In genomic region chr1:145707183-145707867, GRCh38 we compare ENCODE assay signal across 16 cellular contexts. TPM values are rescaled to one million over a fixed set of nuclear protein-coding genes. Genes with fewer than 3 reads are reported as not detected.
DNase-seq lines count a peak whose midpoint lies in the region; ATAC-seq and TF ChIP-seq lines count a peak whose summit lies in the region.
"Had no signal": no experiment of that assay in that cellular context is flagged by ENCODE, and none has a peak within 500 bp of the region (broad histone marks: within the 10 kb centered on the region; RNA-seq: fewer than 3 reads in every experiment).

PDZK1 (minus strand) TSS chr1:145707368; CDS start chr1:145688021, 19,347 bp downstream.

- H3K36me3 ChIP-seq in H7 (replicated peaks; ENCODE audit: control insufficient read depth, insufficient read depth, low read length) (no peaks in the 10 kb centered on the region), Peyer's patch (no peaks in the 10 kb centered on the region), spleen (no peaks in the 10 kb centered on the region)
- H3K36me3 ChIP-seq: gastroesophageal sphincter had no signal

- intact Hi-C loops in spleen (cut with DNase I; ENCODE audit: low total_unique reads): no loop called here

- peak; percentile 58 for DNase-seq in H7
- DNase-seq in Peyer's patch: peak in 2 of 3 donors; percentile 54 to 57
- no peak for DNase-seq in epithelial cell of proximal tubule (ENCODE audit: low read depth)
- DNase-seq in neural crest cell (ENCODE audit: low read depth, low spot score): no peak
- no peak for DNase-seq in OCI-M2 (lab: John Stamatoyannopoulos, UW; ENCODE audit: unreplicated experiment)
- DNase-seq in NAMALWA (ENCODE audit: low spot score): no peak
- DNase-seq in spleen: no peak
- DNase-seq: activated CD4-positive, alpha-beta T cell treated with anti-CD3 and anti-CD28 coated beads, Interleukin-2, amount 50 U/mL, for 4 hours; NCI-H2171; nephron progenitor cell had no signal

- H3K4me1 ChIP-seq in Peyer's patch (peaks cover 0 to 7% (median 0%) of the 10 kb centered on the region in 4 donors), spleen (no peaks in the 10 kb centered on the region)

- TF ChIP-seq POLR2A in Peyer's patch (IDR thresholded peaks at IDR 0.05): peak; percentile 63 to 68
- no peak for TF ChIP-seq POLR2A in spleen (IDR thresholded peaks at IDR 0.05)

- peaks cover 6% of the 10 kb centered on the region for H3K4me1 Mint-ChIP-seq in neural crest cell

- no peaks in the 10 kb centered on the region for H3K27me3 ChIP-seq in H7 (ENCODE audit: control insufficient read depth, insufficient read depth, low read length)
- no peaks in the 10 kb centered on the region for H3K27me3 ChIP-seq in Peyer's patch
- no peaks in the 10 kb centered on the region for H3K27me3 ChIP-seq in spleen (replicated peaks in 1 of 7)
- H3K27me3 ChIP-seq: gastroesophageal sphincter had no signal

- peak within 1 kb of the TSS; percentile 9 for H3K27ac Mint-ChIP-seq in neural crest cell (ENCODE audit: unreplicated experiment)
- H3K27ac Mint-ChIP-seq: activated T-helper 2 cell treated with anti-CD3 and anti-CD28 coated beads, Interferon-gamma antibody, Interleukin-2, Interleukin-4, amounts not matched to agents 10 μg/mL and 5 μg/mL and 100 μg/mL, durations not matched to agents 14 hours and 24 hours and 36 hours; nephron progenitor cell had no signal

- 80 to 84% (median 82%) methylated on average over 6 to 9 of the region's 9 CpGs for WGBS in spleen, 5 donors

- no peaks in the 10 kb centered on the region for H3K36me3 Mint-ChIP-seq in neural crest cell (ENCODE audit: low read depth)

- peak within 1 kb of the TSS in 3 of 4 donors; percentile 63 to 84 (median 76) for H3K27ac ChIP-seq in Peyer's patch
- no peak within 1 kb of the TSS for H3K27ac ChIP-seq in spleen
- H3K27ac ChIP-seq: gastroesophageal sphincter, HL-60 had no signal

- no peak within 1 kb of the TSS for H3K4me3 Mint-ChIP-seq in neural crest cell
- H3K4me3 Mint-ChIP-seq: nephron progenitor cell had no signal

- H3K9me3 ChIP-seq in Peyer's patch (no peaks in the 10 kb centered on the region), spleen (no peaks in the 10 kb centered on the region)
- H3K9me3 ChIP-seq: gastroesophageal sphincter had no signal

- peak in 2 of 6 experiments; percentile 13 to 47 for TF ChIP-seq CTCF in Peyer's patch (IDR thresholded peaks at IDR 0.05)
- no peak for TF ChIP-seq CTCF in epithelial cell of proximal tubule (conservative IDR thresholded peaks at IDR 0.05; ENCODE audit: low read depth, low read length)
- TF ChIP-seq CTCF in neural crest cell (conservative IDR thresholded peaks at IDR 0.05): no peak
- TF ChIP-seq CTCF in spleen (IDR thresholded peaks at IDR 0.05 in 8 of 11, conservative IDR thresholded peaks at IDR 0.05 in 3 of 11): no peak

- H3K27me3 Mint-ChIP-seq in neural crest cell (ENCODE audit: low read depth): no peaks in the 10 kb centered on the region

- ATAC-seq in HG03565 (IDR thresholded peaks at IDR 0.05; ENCODE audit: unreplicated experiment): no peak
- ATAC-seq: gastroesophageal sphincter had no signal

- peak within 1 kb of the TSS; percentile 5; the same call in 1 of the 2 replicates for H3K4me3 ChIP-seq in H7 (ENCODE audit: insufficient read depth, low read depth, low read length)
- H3K4me3 ChIP-seq in Peyer's patch: peak within 1 kb of the TSS in 2 of 4 donors; percentile 50 to 52
- H3K4me3 ChIP-seq in epithelial cell of proximal tubule (ENCODE audit: low read depth, low read length): peak within 1 kb of the TSS; percentile 70
- H3K4me3 ChIP-seq in spleen: no peak within 1 kb of the TSS
- H3K4me3 ChIP-seq: gastroesophageal sphincter had no signal

- no peaks in the 10 kb centered on the region for H3K9me3 Mint-ChIP-seq in neural crest cell
- H3K9me3 Mint-ChIP-seq: activated T-helper 2 cell treated with anti-CD3 and anti-CD28 coated beads, Interferon-gamma antibody, Interleukin-2, Interleukin-4, amounts not matched to agents 10 μg/mL and 5 μg/mL and 100 μg/mL, durations not matched to agents 14 hours and 24 hours and 36 hours; nephron progenitor cell had no signal

RNA-seq across cellular contexts. Expression of gene PDZK1, which starts in this region (rescaled TPM):
- total RNA-seq in H7 (2014; rRNA removed; shearing (Covaris generic)): 1.3 and 4.1 TPM in 2 replicates
- total RNA-seq in Peyer's patch: 100 to 1,000 TPM in 3 of 4 donors, 10 to 100 TPM in 1; 25.6 to 251 (median 205) TPM
- total RNA-seq in epithelial cell of proximal tubule: 2.9 and 5.0 TPM in 2 replicates
- total RNA-seq in neural crest cell: 0.33 and 1.0 TPM in 2 replicates
- under 1 TPM in 3 of 7 donors, not detected in 4; 0.27 to 0.52 (median 0.41) TPM for total RNA-seq in spleen
- polyA plus RNA-seq in spleen: under 1 TPM; 0.26 to 0.63 (median 0.33) TPM
- total RNA-seq: activated T-helper 2 cell treated with anti-CD3 and anti-CD28 coated beads, Interferon-gamma antibody, Interleukin-2, Interleukin-4, amounts not matched to agents 10 μg/mL and 5 μg/mL and 100 μg/mL, durations not matched to agents 14 hours and 24 hours and 36 hours; H4; subcutaneous adipose tissue had no signal

Comparison
In these comparisons a context has a peak if more than half of its experiments do, and no peak if none do; other contexts are left out.
1. DNase-seq: peak in H7 (single experiment) and Peyer's patch (2 of 3); none in epithelial cell of proximal tubule (single experiment), neural crest cell (single experiment), OCI-M2 (single experiment), NAMALWA (single experiment) and spleen (single experiment).
2. H3K4me3 ChIP-seq: peak in H7 (single experiment) and epithelial cell of proximal tubule (single experiment); none in spleen (0 of 8).
3. H3K27ac ChIP-seq: peak in Peyer's patch (3 of 4); none in spleen (0 of 8).
4. POLR2A ChIP-seq: peak in Peyer's patch (2 of 2); none in spleen (0 of 3).